ENCODE assay signal across 15 cellular contexts in genomic region chr20:5668529-5668868, GRCh38.
"Had no signal": no experiment of that assay in that cellular context is flagged by ENCODE, and none has a peak within 500 bp of the region (broad histone marks: within the 10 kb centered on the region; RNA-seq: fewer than 3 reads in every experiment).

No MANE protein-coding gene starts in this region.

- H3K36me3 ChIP-seq: pancreas, spleen had no signal

- H3K9me3 ChIP-seq: pancreas, spleen had no signal

- H3K27me3 ChIP-seq: hepatocyte, pancreas, spleen had no signal

- DNase-seq: activated CD4-positive, alpha-beta T cell treated with anti-CD3 and anti-CD28 coated beads, Interleukin-2, amount 10 ng/mL, durations not matched to agents 24 days and 14 days; activated CD8-positive, alpha-beta T cell treated with anti-CD3 and anti-CD28 coated beads, Interleukin-2, amount 10 ng/mL, durations not matched to agents 7 days and 5 days; activated naive CD4-positive, alpha-beta T cell treated with anti-CD3 and anti-CD28 coated beads for 36 hours; activated T-cell treated with anti-CD3 and anti-CD28 coated beads, Interleukin-2, amount 50 U/mL, for 24 hours; central memory CD4-positive, alpha-beta T cell; left cardiac atrium; natural killer cell; pancreas; spleen; stimulated activated CD4-positive, alpha-beta T cell treated with anti-CD3 and anti-CD28 coated beads, Interleukin-4, amount 100 ng/mL, for 4 hours; stimulated activated naive B cell treated with anti-CD40 and anti-IgM and Interleukin-4, amounts not matched to agents 10 μg/mL and 1 μg/mL and 100 μg/mL, for 72 hours; T1000 had no signal

- FAIRE-seq: endometrium, pancreas had no signal

- H3K4me1 ChIP-seq: pancreas had no signal

- H3K4me3 ChIP-seq: coronary artery, hepatocyte, pancreas, spleen had no signal

- H3K4me2 ChIP-seq: hepatocyte had no signal

- H3K27ac ChIP-seq: hepatocyte, pancreas, spleen had no signal

- ATAC-seq: activated CD8-positive, alpha-beta T cell treated with anti-CD3 and anti-CD28 coated beads, Interleukin-2, amount 10 ng/mL, durations not matched to agents 7 days and 5 days; left cardiac atrium; natural killer cell; pancreas; stimulated activated naive B cell treated with anti-CD40 and anti-IgM and Interleukin-4, amounts not matched to agents 10 μg/mL and 1 μg/mL and 100 μg/mL, for 72 hours had no signal
